ENCODE assay signal across 1 cellular context in genomic region chr10:46283217-46283944, GRCh38.
TF ChIP-seq lines count a peak whose summit lies in the region.

No MANE protein-coding gene starts in this region.

TF ChIP-seq in GM12878, 131 proteins besides CTCF, POLR2A, EP300 and RAD21:
- TF ChIP-seq ELK1 (IDR thresholded peaks at IDR 0.05; ENCODE audit: low read depth, low read length) (no peak), BRCA1 (IDR thresholded peaks at IDR 0.05; ENCODE audit: low read depth, low read length) (no peak), ZNF24 (IDR thresholded peaks at IDR 0.05) (no peak), NRF1 (conservative IDR thresholded peaks at IDR 0.05; ENCODE audit: low read depth, low read length) (no peak), POU2F2 (IDR thresholded peaks at IDR 0.05; ENCODE audit: borderline replicate concordance, low read depth, low read length) (no peak), EZH2 (IDR thresholded peaks at IDR 0.05; ENCODE audit: borderline replicate concordance, control insufficient read depth, low read depth, low read length) (no peak), CEBPZ (IDR thresholded peaks at IDR 0.05; ENCODE audit: low read depth, low read length) (no peak), BHLHE40 (IDR thresholded peaks at IDR 0.05; ENCODE audit: borderline replicate concordance in 1 of 2, low read depth in 2 of 2, low read length in 1 of 2) (no peak), YBX1 (IDR thresholded peaks at IDR 0.05) (no peak), CBX5 (IDR thresholded peaks at IDR 0.05; ENCODE audit: low read depth) (no peak)
- TF ChIP-seq, protein P1, sequence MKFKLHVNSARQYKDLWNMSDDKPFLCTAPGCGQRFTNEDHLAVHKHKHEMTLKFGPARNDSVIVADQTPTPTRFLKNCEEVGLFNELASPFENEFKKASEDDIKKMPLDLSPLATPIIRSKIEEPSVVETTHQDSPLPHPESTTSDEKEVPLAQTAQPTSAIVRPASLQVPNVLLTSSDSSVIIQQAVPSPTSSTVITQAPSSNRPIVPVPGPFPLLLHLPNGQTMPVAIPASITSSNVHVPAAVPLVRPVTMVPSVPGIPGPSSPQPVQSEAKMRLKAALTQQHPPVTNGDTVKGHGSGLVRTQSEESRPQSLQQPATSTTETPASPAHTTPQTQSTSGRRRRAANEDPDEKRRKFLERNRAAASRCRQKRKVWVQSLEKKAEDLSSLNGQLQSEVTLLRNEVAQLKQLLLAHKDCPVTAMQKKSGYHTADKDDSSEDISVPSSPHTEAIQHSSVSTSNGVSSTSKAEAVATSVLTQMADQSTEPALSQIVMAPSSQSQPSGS (IDR thresholded peaks at IDR 0.05; ENCODE audit: low read length), result no peak
- TF ChIP-seq, protein P2, sequence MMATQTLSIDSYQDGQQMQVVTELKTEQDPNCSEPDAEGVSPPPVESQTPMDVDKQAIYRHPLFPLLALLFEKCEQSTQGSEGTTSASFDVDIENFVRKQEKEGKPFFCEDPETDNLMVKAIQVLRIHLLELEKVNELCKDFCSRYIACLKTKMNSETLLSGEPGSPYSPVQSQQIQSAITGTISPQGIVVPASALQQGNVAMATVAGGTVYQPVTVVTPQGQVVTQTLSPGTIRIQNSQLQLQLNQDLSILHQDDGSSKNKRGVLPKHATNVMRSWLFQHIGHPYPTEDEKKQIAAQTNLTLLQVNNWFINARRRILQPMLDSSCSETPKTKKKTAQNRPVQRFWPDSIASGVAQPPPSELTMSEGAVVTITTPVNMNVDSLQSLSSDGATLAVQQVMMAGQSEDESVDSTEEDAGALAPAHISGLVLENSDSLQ (IDR thresholded peaks at IDR 0.05), result no peak
TF ChIP-seq in GM12878: peak in this region for 0.
